1 cellular context compared by ENCODE assay signal in genomic region chr22:23772315-23773246, GRCh38.
A peak's percentile ranks its signal among the peaks of the same experiment; 100 is the strongest.
TF ChIP-seq lines count a peak whose summit lies in the region.

Gene MMP11, plus strand, starts transcription at chr22:23772849. Its CDS starts 22 bp downstream, at chr22:23772871.

TF ChIP-seq in HepG2, 621 proteins besides CTCF, POLR2A, EP300 and RAD21 (continued from another document and continues in another):
- TF ChIP-seq ZBTB2 (CRISPR knock-in tag; IDR thresholded peaks at IDR 0.05; ENCODE audit: low read depth) = no peak
- TF ChIP-seq ZNF580 (CRISPR knock-in tag; IDR thresholded peaks at IDR 0.05; ENCODE audit: borderline replicate concordance, low read depth) = no peak
- TF ChIP-seq SNAI1 (CRISPR knock-in tag; IDR thresholded peaks at IDR 0.05; ENCODE audit: borderline replicate concordance) = no peak
- no peak for TF ChIP-seq RELA (CRISPR knock-in tag; IDR thresholded peaks at IDR 0.05)
- no peak for TF ChIP-seq NCOA1 (CRISPR knock-in tag; IDR thresholded peaks at IDR 0.05)
- peak; percentile 15; the same call in 1 of the 2 replicates for TF ChIP-seq MAX (IDR thresholded peaks at IDR 0.05)
- peak; percentile 23; the same call in 1 of the 2 replicates for TF ChIP-seq SPEN (CRISPR knock-in tag; IDR thresholded peaks at IDR 0.05; ENCODE audit: low read depth)
- TF ChIP-seq ZNF577 (CRISPR knock-in tag; IDR thresholded peaks at IDR 0.05; ENCODE audit: borderline replicate concordance, low read depth) = no peak
- no peak for TF ChIP-seq PRMT3 (CRISPR knock-in tag; IDR thresholded peaks at IDR 0.05; ENCODE audit: borderline replicate concordance, low read depth)
- peak; percentile 45; the same call in 1 of the 2 replicates for TF ChIP-seq UBTF (CRISPR knock-in tag; IDR thresholded peaks at IDR 0.05)
- no peak; the same call in 1 of the 2 replicates for TF ChIP-seq ZBED4 (CRISPR knock-in tag; IDR thresholded peaks at IDR 0.05; ENCODE audit: borderline replicate concordance)
- TF ChIP-seq ZNF737 (CRISPR knock-in tag; IDR thresholded peaks at IDR 0.05; ENCODE audit: borderline replicate concordance) = no peak
- no peak for TF ChIP-seq PHF5A (CRISPR knock-in tag; IDR thresholded peaks at IDR 0.05; ENCODE audit: low read depth, unreplicated experiment)
- no peak for TF ChIP-seq JUND (CRISPR knock-in tag; IDR thresholded peaks at IDR 0.05)
- TF ChIP-seq EZH2 (conservative IDR thresholded peaks at IDR 0.05; ENCODE audit: low read depth, low read length) = no peak
- TF ChIP-seq BRCA1 (CRISPR knock-in tag; IDR thresholded peaks at IDR 0.05) = no peak
- no peak for TF ChIP-seq LRRFIP1 (CRISPR knock-in tag; conservative IDR thresholded peaks at IDR 0.05)
- no peak for TF ChIP-seq HNRNPK (IDR thresholded peaks at IDR 0.05; ENCODE audit: low read depth, low read length, poor library complexity, severe bottlenecking)
- no peak for TF ChIP-seq SNAPC4 (CRISPR knock-in tag; IDR thresholded peaks at IDR 0.05)
- TF ChIP-seq RORA (CRISPR knock-in tag; IDR thresholded peaks at IDR 0.05) = no peak
- TF ChIP-seq PLSCR1 (CRISPR knock-in tag; IDR thresholded peaks at IDR 0.05; ENCODE audit: borderline replicate concordance) = no peak
- no peak for TF ChIP-seq MAZ (IDR thresholded peaks at IDR 0.05; ENCODE audit: borderline replicate concordance, low read depth, low read length)
- TF ChIP-seq MAZ (CRISPR knock-in tag; IDR thresholded peaks at IDR 0.05; ENCODE audit: low read depth) = no peak; the same call in 1 of the 2 replicates
- no peak for TF ChIP-seq ZBTB14 (CRISPR knock-in tag; IDR thresholded peaks at IDR 0.05)
- TF ChIP-seq NR0B2 (CRISPR knock-in tag; IDR thresholded peaks at IDR 0.05) = 0 out of 2 replicates have a peak, but pooled peaks have one; percentile 33
- no peak for TF ChIP-seq POGZ (CRISPR knock-in tag; IDR thresholded peaks at IDR 0.05)
- no peak for TF ChIP-seq ZNF513 (CRISPR knock-in tag; conservative IDR thresholded peaks at IDR 0.05)
- TF ChIP-seq ZNF639 (CRISPR knock-in tag; conservative IDR thresholded peaks at IDR 0.05) = no peak
